In genomic region chr13:99970761-99971575, GRCh38 we compare ENCODE assay signal across 1 cellular context.
A peak's percentile ranks its signal among the peaks of the same experiment; 100 is the strongest.
TF ChIP-seq lines count a peak whose summit lies in the region.

No MANE protein-coding gene starts in this region.

TF ChIP-seq in A549, 52 proteins besides CTCF, POLR2A, EP300 and RAD21:
- TF ChIP-seq SMC3 (IDR thresholded peaks at IDR 0.05) (0 out of 3 replicates have a peak, but pooled peaks have one; percentile 6), BHLHE40 (IDR thresholded peaks at IDR 0.05; ENCODE audit: low read depth, low read length) (no peak), JUN (IDR thresholded peaks at IDR 0.05) (peak in 1 of 2 experiments; percentile 54; a peak in 2 of 5 replicates), TFCP2L1 (CRISPR knock-in tag; IDR thresholded peaks at IDR 0.05) (no peak), NPAS2 (CRISPR knock-in tag; IDR thresholded peaks at IDR 0.05; ENCODE audit: borderline replicate concordance) (no peak), MAX (IDR thresholded peaks at IDR 0.05) (peak; percentile 66)
